18 cellular contexts compared by ENCODE assay signal in genomic region chr3:52078781-52079560, GRCh38.
"Had no signal": no experiment of that assay in that cellular context is flagged by ENCODE, and none has a peak within 500 bp of the region (broad histone marks: within the 10 kb centered on the region; RNA-seq: fewer than 3 reads in every experiment).

No MANE protein-coding gene starts in this region.

- H3K4me1 ChIP-seq: breast epithelium had no signal

- H3K4me1 Mint-ChIP-seq: activated B cell treated with CpG ODN at 0.5 μM for 24 hours; activated CD4-positive, alpha-beta T cell treated with anti-CD3 and anti-CD28 coated beads for 36 hours; stimulated activated naive B cell treated with anti-CD40 and anti-IgM and Interleukin-4, amounts not matched to agents 10 μg/mL and 1 μg/mL and 100 μg/mL, for 72 hours had no signal

- H3K9me3 Mint-ChIP-seq: activated B cell treated with CpG ODN at 0.5 μM for 24 hours; activated CD4-positive, alpha-beta memory T cell treated with anti-CD3 and anti-CD28 coated beads for 36 hours; activated naive CD8-positive, alpha-beta T cell treated with anti-CD3 and anti-CD28 coated beads, Interleukin-2, amount 10 ng/mL, durations not matched to agents 7 days and 5 days; natural killer cell treated with Interleukin-12 subunit alpha and Interleukin-12 subunit beta and Interleukin-15 and Interleukin-18, amount 100 ng/mL, for 72 hours; stimulated activated naive B cell treated with anti-CD40 and anti-IgM and Interleukin-4, amounts not matched to agents 10 μg/mL and 1 μg/mL and 100 μg/mL, for 72 hours had no signal

- H3K27ac Mint-ChIP-seq: activated B cell treated with CpG ODN at 0.5 μM for 24 hours; activated CD4-positive, alpha-beta memory T cell treated with anti-CD3 and anti-CD28 coated beads for 36 hours; activated CD4-positive, alpha-beta T cell treated with anti-CD3 and anti-CD28 coated beads for 36 hours; activated naive CD8-positive, alpha-beta T cell treated with anti-CD3 and anti-CD28 coated beads, Interleukin-2, amount 10 ng/mL, durations not matched to agents 7 days and 5 days; natural killer cell treated with Interleukin-12 subunit alpha and Interleukin-12 subunit beta and Interleukin-15 and Interleukin-18, amount 100 ng/mL, for 72 hours; stimulated activated naive B cell treated with anti-CD40 and anti-IgM and Interleukin-4, amounts not matched to agents 10 μg/mL and 1 μg/mL and 100 μg/mL, for 72 hours had no signal

- H3K36me3 ChIP-seq: breast epithelium, heart left ventricle had no signal

- H3K4me3 ChIP-seq: breast epithelium, heart left ventricle had no signal

- H3K36me3 Mint-ChIP-seq: activated CD4-positive, alpha-beta memory T cell treated with anti-CD3 and anti-CD28 coated beads for 36 hours; natural killer cell treated with Interleukin-12 subunit alpha and Interleukin-12 subunit beta and Interleukin-15 and Interleukin-18, amount 100 ng/mL, for 72 hours had no signal

- H3K9me3 ChIP-seq: breast epithelium, heart left ventricle had no signal

- DNase-seq: activated B cell treated with CpG ODN at 0.5 μM for 24 hours; activated CD4-positive, alpha-beta memory T cell treated with anti-CD3 and anti-CD28 coated beads for 36 hours; activated CD4-positive, alpha-beta T cell treated with anti-CD3 and anti-CD28 coated beads for 36 hours; activated naive CD4-positive, alpha-beta T cell treated with Interleukin-2 at 50 U/mL for 16 hours; activated naive CD8-positive, alpha-beta T cell treated with anti-CD3 and anti-CD28 coated beads, Interleukin-2, amount 10 ng/mL, durations not matched to agents 7 days and 5 days; activated T-cell treated with anti-CD3 and anti-CD28 coated beads, Interleukin-2, amount 50 U/mL, for 48 hours; amniotic stem cell; midbrain; nucleus accumbens; stimulated activated CD4-positive, alpha-beta T cell treated with anti-CD3 and anti-CD28 coated beads, Interleukin-2, amount 100 ng/mL, for 48 hours; stimulated activated CD8-positive, alpha-beta memory T cell treated with anti-CD3 and anti-CD28 coated beads, Interleukin-4, amount 100 ng/mL, for 48 hours; stimulated activated naive B cell treated with anti-CD40 and anti-IgM and Interleukin-4, amounts not matched to agents 10 μg/mL and 1 μg/mL and 100 μg/mL, for 72 hours; T-helper 1 cell; T1000 had no signal

- H3K27me3 ChIP-seq: breast epithelium, heart left ventricle had no signal

- ATAC-seq: activated CD4-positive, alpha-beta T cell treated with anti-CD3 and anti-CD28 coated beads for 36 hours; heart left ventricle; left lobe of liver; natural killer cell treated with Interleukin-12 subunit alpha and Interleukin-12 subunit beta and Interleukin-15 and Interleukin-18, amount 100 ng/mL, for 72 hours; stimulated activated naive B cell treated with anti-CD40 and anti-IgM and Interleukin-4, amounts not matched to agents 10 μg/mL and 1 μg/mL and 100 μg/mL, for 72 hours had no signal

- H3K4me3 Mint-ChIP-seq: activated B cell treated with CpG ODN at 0.5 μM for 24 hours; activated CD4-positive, alpha-beta memory T cell treated with anti-CD3 and anti-CD28 coated beads for 36 hours; activated CD4-positive, alpha-beta T cell treated with anti-CD3 and anti-CD28 coated beads for 36 hours; activated naive CD8-positive, alpha-beta T cell treated with anti-CD3 and anti-CD28 coated beads, Interleukin-2, amount 10 ng/mL, durations not matched to agents 7 days and 5 days; natural killer cell treated with Interleukin-12 subunit alpha and Interleukin-12 subunit beta and Interleukin-15 and Interleukin-18, amount 100 ng/mL, for 72 hours; stimulated activated naive B cell treated with anti-CD40 and anti-IgM and Interleukin-4, amounts not matched to agents 10 μg/mL and 1 μg/mL and 100 μg/mL, for 72 hours had no signal

- H3K27me3 Mint-ChIP-seq: activated B cell treated with CpG ODN at 0.5 μM for 24 hours; activated CD4-positive, alpha-beta memory T cell treated with anti-CD3 and anti-CD28 coated beads for 36 hours; activated CD4-positive, alpha-beta T cell treated with anti-CD3 and anti-CD28 coated beads for 36 hours; activated naive CD8-positive, alpha-beta T cell treated with anti-CD3 and anti-CD28 coated beads, Interleukin-2, amount 10 ng/mL, durations not matched to agents 7 days and 5 days; natural killer cell treated with Interleukin-12 subunit alpha and Interleukin-12 subunit beta and Interleukin-15 and Interleukin-18, amount 100 ng/mL, for 72 hours; stimulated activated naive B cell treated with anti-CD40 and anti-IgM and Interleukin-4, amounts not matched to agents 10 μg/mL and 1 μg/mL and 100 μg/mL, for 72 hours had no signal
